In the genomic region with DNA sequence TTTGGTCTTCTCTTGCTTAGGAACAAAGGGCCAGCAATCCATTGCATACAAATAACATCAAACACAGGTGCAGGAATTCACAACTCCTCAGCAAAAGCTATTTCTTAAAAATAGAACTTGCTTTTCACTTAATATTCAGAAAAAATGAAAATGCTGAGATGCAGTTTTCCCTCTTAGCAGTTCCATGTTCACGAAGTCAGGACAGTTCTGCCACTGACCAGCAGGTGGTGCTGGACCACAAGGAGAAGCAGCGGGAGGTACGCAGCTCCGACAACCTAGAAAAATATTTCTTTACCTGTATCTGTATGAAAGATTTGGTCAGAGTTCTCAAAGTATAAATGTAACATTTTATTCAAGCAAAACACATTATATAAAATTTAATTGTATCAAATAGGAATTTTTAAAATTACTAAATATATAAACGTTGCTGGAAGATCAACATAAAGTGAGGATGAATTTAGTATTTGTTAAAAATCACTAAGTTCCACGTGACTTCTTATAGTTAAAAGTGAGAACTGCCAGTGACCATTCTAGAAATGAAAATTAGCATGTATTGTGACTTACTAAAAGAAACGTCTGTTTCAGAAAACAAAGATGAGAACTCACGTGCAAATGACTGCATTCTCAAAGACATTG, we compare ENCODE assay signal across 8 cellular contexts.
A peak's percentile ranks its signal among the peaks of the same experiment; 100 is the strongest.
DNase-seq lines count a peak whose midpoint lies in the region; ATAC-seq and TF ChIP-seq lines count a peak whose summit lies in the region.

No MANE protein-coding gene starts in this region.

- ATAC-seq in GM21528 (IDR thresholded peaks at IDR 0.05; ENCODE audit: low FRiP score, unreplicated experiment), result no peak

- H3K4me3 ChIP-seq in astrocyte of the spinal cord (ENCODE audit: low read depth, low read length), result no peak overlapping the region

- TF ChIP-seq CTCF in LNCAP (IDR thresholded peaks at IDR 0.05) (peak; percentile 98), astrocyte of the spinal cord (IDR thresholded peaks at IDR 0.05; ENCODE audit: low read depth, low read length) (peak; percentile 98)

- DNase-seq in NCI-H2081 (lab: John Stamatoyannopoulos, UW), result peak; percentile 60 to 76
- DNase-seq in NCI-H2081 treated with DMSO at 0.1 percent for 48 hours (lab: John Stamatoyannopoulos, UW), result no peak
- peak; percentile 31 to 76 (median 52) for DNase-seq in T-helper 2 cell
- DNase-seq in astrocyte of the spinal cord (ENCODE audit: low read depth, low spot score), result peak; percentile 76
- DNase-seq in iPS-NIHi7 (ENCODE audit: extremely low spot score), result peak; percentile 64
- DNase-seq in stimulated activated CD4-positive, alpha-beta T cell treated with anti-CD3 and anti-CD28 coated beads, Interleukin-12 subunit alpha, Interleukin-12 subunit beta, amount 100 ng/mL, for 48 hours (ENCODE audit: low read depth in 2 of 3, low spot score in 1 of 3), result peak; percentile 61 to 74 (median 68)

- in situ Hi-C loops in astrocyte of the spinal cord (cut with HindIII; ENCODE audit: low sequenced_read_pairs), result no loop called here
